ENCODE assay signal across 10 cellular contexts in genomic region chr18:44909191-44909719, GRCh38.
DNase-seq lines count a peak whose midpoint lies in the region; ATAC-seq, FAIRE-seq and TF ChIP-seq lines count a peak whose summit lies in the region.
"Had no signal": no experiment of that assay in that cellular context is flagged by ENCODE, and none has a peak within 500 bp of the region (broad histone marks: within the 10 kb centered on the region; RNA-seq: fewer than 3 reads in every experiment).

No MANE protein-coding gene starts in this region.

- H3K36me3 ChIP-seq in keratinocyte (ENCODE audit: control insufficient read depth in 2 of 2, extremely low read depth in 1 of 2, insufficient read depth in 2 of 2, low read length in 2 of 2) (no peaks in the 10 kb centered on the region), neural progenitor cell (no peaks in the 10 kb centered on the region)

- FAIRE-seq in keratinocyte (lab: Jason Lieb, UNC): peak; percentile 59

- H3K27me3 ChIP-seq in keratinocyte (ENCODE audit: control insufficient read depth, extremely low read depth, insufficient read depth, low read length): no peaks in the 10 kb centered on the region
- no peaks in the 10 kb centered on the region for H3K27me3 ChIP-seq in neural progenitor cell

- no peaks in the 10 kb centered on the region for H3K9me1 ChIP-seq in keratinocyte (ENCODE audit: control insufficient read depth, extremely low read depth, insufficient read depth, low read length)

- H3F3A ChIP-seq in neural progenitor cell (ENCODE audit: low read depth): no peaks in the 10 kb centered on the region

- peaks cover 3% of the 10 kb centered on the region for H3K9me3 Mint-ChIP-seq in neural progenitor cell
- H3K9me3 Mint-ChIP-seq: activated naive CD8-positive, alpha-beta T cell treated with anti-CD3 and anti-CD28 coated beads, Interleukin-2, amount 10 ng/mL, durations not matched to agents 7 days and 5 days had no signal

- TF ChIP-seq CTCF in keratinocyte (optimal IDR thresholded peaks at IDR 0.05 in 1 of 3, IDR thresholded peaks at IDR 0.05 in 1 of 3, conservative IDR thresholded peaks at IDR 0.05 in 1 of 3; ENCODE audit: extremely low read depth in 1 of 3, insufficient read depth in 2 of 3, low read length in 3 of 3) (no peak), neural progenitor cell (IDR thresholded peaks at IDR 0.05) (no peak)

- H3K79me2 ChIP-seq in keratinocyte (ENCODE audit: control insufficient read depth, insufficient read depth, low read length): no peaks in the 10 kb centered on the region
- H3K79me2 ChIP-seq in neural progenitor cell (ENCODE audit: low read depth): no peaks in the 10 kb centered on the region

- no peak overlapping the region for H2AFZ ChIP-seq in keratinocyte (ENCODE audit: control insufficient read depth, low read length)
- no peak overlapping the region for H2AFZ ChIP-seq in neural progenitor cell (replicated peaks)

- no peak overlapping the region for H3K27ac Mint-ChIP-seq in neural progenitor cell
- H3K27ac Mint-ChIP-seq: activated naive CD8-positive, alpha-beta T cell treated with anti-CD3 and anti-CD28 coated beads, Interleukin-2, amount 10 ng/mL, durations not matched to agents 7 days and 5 days had no signal

- H3K27me3 Mint-ChIP-seq in neural progenitor cell (ENCODE audit: insufficient read depth, low read depth): peaks cover 2% of the 10 kb centered on the region

- H3K4me3 ChIP-seq in keratinocyte (ENCODE audit: control insufficient read depth in 2 of 3, extremely low read depth in 1 of 3, insufficient read depth in 2 of 3, low read depth in 1 of 3, low read length in 3 of 3) (no peak overlapping the region), neural progenitor cell (no peak overlapping the region)

- dilution Hi-C loops in keratinocyte (cut with MboI; ENCODE audit: extremely low pct_ligation_motif_present, low sequenced_read_pairs): no loop called here

- H3K4me1 ChIP-seq in keratinocyte (ENCODE audit: control insufficient read depth, extremely low read depth, insufficient read depth, low read length) (peaks cover 24% of the 10 kb centered on the region), neural progenitor cell (no peaks in the 10 kb centered on the region)

- ATAC-seq in GM18868 (IDR thresholded peaks at IDR 0.05; ENCODE audit: unreplicated experiment) (peak; percentile 86), GM21576 (IDR thresholded peaks at IDR 0.05; ENCODE audit: unreplicated experiment) (peak; percentile 90), HG03469 (IDR thresholded peaks at IDR 0.05; ENCODE audit: unreplicated experiment) (peak; percentile 91)

- no peaks in the 10 kb centered on the region for H3K4me1 Mint-ChIP-seq in neural progenitor cell

- H3K27ac ChIP-seq in keratinocyte (ENCODE audit: control insufficient read depth, insufficient read depth, low read length) (no peak overlapping the region), neural progenitor cell (no peak overlapping the region)

- H3K36me3 Mint-ChIP-seq in neural progenitor cell: peaks cover 9% of the 10 kb centered on the region
- H3K36me3 Mint-ChIP-seq: activated naive CD8-positive, alpha-beta T cell treated with anti-CD3 and anti-CD28 coated beads, Interleukin-2, amount 10 ng/mL, durations not matched to agents 7 days and 5 days had no signal

- no peak overlapping the region for H3K4me3 Mint-ChIP-seq in neural progenitor cell
- H3K4me3 Mint-ChIP-seq: activated naive CD8-positive, alpha-beta T cell treated with anti-CD3 and anti-CD28 coated beads, Interleukin-2, amount 10 ng/mL, durations not matched to agents 7 days and 5 days had no signal

- H3K4me2 ChIP-seq in keratinocyte (ENCODE audit: control insufficient read depth, extremely low read depth, insufficient read depth, low read depth, low read length): peak overlapping the region; percentile 8
- no peak overlapping the region for H3K4me2 ChIP-seq in neural progenitor cell

- DNase-seq in keratinocyte (ENCODE audit: low read depth, low spot score) (no peak), neural progenitor cell (ENCODE audit: low spot score) (no peak), T1000 (lab: John Stamatoyannopoulos, UW) (no peak), EL (no peak)
- no peak for DNase-seq in activated T-cell treated with anti-CD3 and anti-CD28 coated beads, Interleukin-2, amount 50 U/mL, for 48 hours
- DNase-seq: activated naive CD8-positive, alpha-beta T cell treated with anti-CD3 and anti-CD28 coated beads, Interleukin-2, amount 10 ng/mL, durations not matched to agents 7 days and 5 days; SHP77 had no signal

- H4K20me1 ChIP-seq in keratinocyte (ENCODE audit: control insufficient read depth, extremely low read depth, insufficient read depth, low read length) (no peaks in the 10 kb centered on the region), neural progenitor cell (ENCODE audit: low read depth) (no peaks in the 10 kb centered on the region)

- H3K9me3 ChIP-seq in keratinocyte (ENCODE audit: control insufficient read depth, low read depth, low read length): no peaks in the 10 kb centered on the region
- H3K9me3 ChIP-seq in neural progenitor cell (ENCODE audit: low read depth): no peaks in the 10 kb centered on the region

- H3K9ac ChIP-seq in keratinocyte (ENCODE audit: control insufficient read depth, extremely low read depth, insufficient read depth, low read length): no peak overlapping the region
- no peak overlapping the region for H3K9ac ChIP-seq in neural progenitor cell
